ENCODE assay signal across 18 cellular contexts in genomic region chr3:66738625-66739330, GRCh38.
DNase-seq lines count a peak whose midpoint lies in the region.
"Had no signal": no experiment of that assay in that cellular context is flagged by ENCODE, and none has a peak within 500 bp of the region (broad histone marks: within the 10 kb centered on the region; RNA-seq: fewer than 3 reads in every experiment).

No MANE protein-coding gene starts in this region.

- H3K4ac ChIP-seq in neuronal stem cell (ENCODE audit: low read length): no peak overlapping the region

- H3K36me3 ChIP-seq in neuronal stem cell (replicated peaks in 1 of 2; ENCODE audit: control insufficient read depth in 2 of 2, insufficient read depth in 2 of 2, low read length in 2 of 2): no peaks in the 10 kb centered on the region
- H3K36me3 ChIP-seq: transverse colon had no signal

- H3K23ac ChIP-seq in neuronal stem cell (ENCODE audit: low read depth, low read length, poor library complexity): no peak overlapping the region

- H2AFZ ChIP-seq in neuronal stem cell (ENCODE audit: low read length): no peak overlapping the region

- H4K91ac ChIP-seq in neuronal stem cell (ENCODE audit: low read depth, low read length, poor library complexity): no peak overlapping the region

- WGBS in neuronal stem cell (ENCODE audit: extremely low coverage in 2 of 2, insufficient read length in 2 of 2, insufficient replicate concordance in 1 of 2), 2 donors: no CpG with 5 or more reads among the region's 7 CpGs

- no peak overlapping the region for H3K4me2 ChIP-seq in neuronal stem cell (ENCODE audit: insufficient read depth, low read length, poor library complexity, severe bottlenecking)

- no peaks in the 10 kb centered on the region for H3K9me3 ChIP-seq in neuronal stem cell (replicated peaks in 1 of 2; ENCODE audit: control insufficient read depth in 2 of 2, insufficient read depth in 1 of 2, low read depth in 1 of 2, low read length in 2 of 2)
- H3K9me3 ChIP-seq: body of pancreas, transverse colon had no signal

- no peak overlapping the region for H3K18ac ChIP-seq in neuronal stem cell (ENCODE audit: low read length)

- no peaks in the 10 kb centered on the region for H3K79me1 ChIP-seq in neuronal stem cell (ENCODE audit: low read depth, low read length)

- no peaks in the 10 kb centered on the region for H3K4me1 ChIP-seq in neuronal stem cell (ENCODE audit: control insufficient read depth in 2 of 2, insufficient read depth in 1 of 2, low read depth in 1 of 2, low read length in 2 of 2)

- peak; percentile 2 for DNase-seq in Daoy (ENCODE audit: low read depth)
- DNase-seq in amniotic epithelial cell (ENCODE audit: low read depth): peak; percentile 49
- peak; percentile 57 for DNase-seq in fibroblast of peridontal ligament (ENCODE audit: extremely low read depth)
- DNase-seq in non-pigmented ciliary epithelial cell (ENCODE audit: low read depth): peak; percentile 75
- no peak for DNase-seq in globus pallidus (ENCODE audit: low spot score)
- no peak for DNase-seq in neuronal stem cell (ENCODE audit: low spot score)
- DNase-seq in NCI-H146 (lab: John Stamatoyannopoulos, UW): no peak
- DNase-seq in T-helper 1 cell: no peak
- DNase-seq: activated CD4-positive, alpha-beta memory T cell treated with anti-CD3 and anti-CD28 coated beads for 36 hours; CD8-positive, alpha-beta memory T cell; DND-41; dorsolateral prefrontal cortex; GOT3; Kasumi-1; NCI-H1092 treated with DMSO at 0.1 percent for 48 hours; SIG-M5; transverse colon had no signal

- no peak overlapping the region for H2BK120ac ChIP-seq in neuronal stem cell (ENCODE audit: low read depth, low read length)

- no peak overlapping the region for H4K8ac ChIP-seq in neuronal stem cell (ENCODE audit: low read depth, low read length)

- no peak overlapping the region for H2BK5ac ChIP-seq in neuronal stem cell (ENCODE audit: low read length)

- H2BK12ac ChIP-seq in neuronal stem cell (ENCODE audit: low read length): no peak overlapping the region

- no peaks in the 10 kb centered on the region for H3K27me3 ChIP-seq in neuronal stem cell (ENCODE audit: control insufficient read depth in 3 of 3, insufficient read depth in 3 of 3, low read depth in 1 of 3, low read length in 3 of 3)
- H3K27me3 ChIP-seq: body of pancreas, dorsolateral prefrontal cortex, transverse colon had no signal

- no peak overlapping the region for H3K14ac ChIP-seq in neuronal stem cell (ENCODE audit: low read length)

- H3K4me3 ChIP-seq in neuronal stem cell (ENCODE audit: low read length in 2 of 2): no peak overlapping the region
- H3K4me3 ChIP-seq: body of pancreas, dorsolateral prefrontal cortex, transverse colon had no signal

- H2AK5ac ChIP-seq in neuronal stem cell (ENCODE audit: low read depth, low read length): no peak overlapping the region

- no peak overlapping the region for H3K9ac ChIP-seq in neuronal stem cell (ENCODE audit: low read depth, low read length, poor library complexity)

- H3K27ac ChIP-seq in neuronal stem cell (replicated peaks; ENCODE audit: low read length): no peak overlapping the region
- H3K27ac ChIP-seq: body of pancreas, dorsolateral prefrontal cortex had no signal

- no peak overlapping the region for H2BK15ac ChIP-seq in neuronal stem cell (ENCODE audit: low read length)

Comparison
In these comparisons a context has a peak if more than half of its experiments do, and no peak if none do; other contexts are left out.
1. DNase-seq: peak in Daoy (single experiment), amniotic epithelial cell (single experiment), fibroblast of peridontal ligament (single experiment) and non-pigmented ciliary epithelial cell (single experiment); none in globus pallidus (single experiment), neuronal stem cell (single experiment), NCI-H146 (single experiment) and T-helper 1 cell (0 of 5).